19 cellular contexts compared by ENCODE assay signal in the genomic region with DNA sequence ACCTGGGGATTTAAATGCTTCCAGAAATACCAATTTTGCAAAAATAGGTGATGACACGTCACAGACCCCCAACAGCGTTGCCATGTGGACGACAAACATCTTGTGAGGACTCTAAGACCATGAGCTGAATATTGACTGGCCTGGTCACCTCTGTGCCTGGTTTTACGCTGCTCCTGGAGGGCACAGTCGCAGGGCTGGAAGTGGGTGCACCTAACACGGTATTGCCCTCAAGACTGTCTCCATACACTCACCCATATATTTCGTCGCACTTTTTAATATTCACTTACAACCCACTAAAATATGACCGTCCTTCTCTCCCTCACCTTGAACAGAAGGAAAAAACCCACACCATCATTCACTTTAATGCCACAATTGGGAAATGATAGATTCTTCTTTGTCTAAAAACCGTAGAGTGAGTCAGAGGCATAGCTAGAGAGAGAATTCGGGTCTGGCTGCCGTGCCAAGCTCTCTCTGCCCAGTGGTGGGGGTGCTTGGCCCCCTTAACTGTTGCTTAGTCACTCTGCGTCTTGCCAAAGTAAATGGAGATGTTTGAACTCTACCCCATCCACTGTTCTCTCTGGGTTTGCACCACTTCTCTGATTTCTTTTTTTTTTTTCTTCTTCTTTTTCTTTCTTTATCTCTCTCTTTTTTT. TPM values are rescaled to one million over a fixed set of nuclear protein-coding genes. Genes with fewer than 3 reads are reported as not detected.
DNase-seq lines count a peak whose midpoint lies in the region; ATAC-seq and TF ChIP-seq lines count a peak whose summit lies in the region.
"Had no signal": no experiment of that assay in that cellular context is flagged by ENCODE, and none has a peak within 500 bp of the region (broad histone marks: within the 10 kb centered on the region; RNA-seq: fewer than 3 reads in every experiment).

No MANE protein-coding gene starts in this region.

- DNase-seq in AG04449 (ENCODE audit: low read depth, low spot score) (peak; percentile 51), HCEC 1CT (peak; percentile 53), adipocyte (ENCODE audit: low read depth) (peak; percentile 57), glomerular visceral epithelial cell (ENCODE audit: extremely low spot score) (peak; percentile 52), WTC11 (ENCODE audit: low spot score) (no peak), DMS153 treated with DMSO at 0.1 percent for 48 hours (lab: John Stamatoyannopoulos, UW; ENCODE audit: unreplicated experiment) (no peak)
- DNase-seq in activated T-helper 2 cell treated with anti-CD3 and anti-CD28 coated beads, Interferon-gamma antibody, Interleukin-2, Interleukin-4, amounts not matched to agents 10 μg/mL and 5 μg/mL and 100 μg/mL, durations not matched to agents 14 hours and 24 hours and 36 hours (ENCODE audit: low spot score) = no peak
- DNase-seq: activated CD4-positive, CD25-positive, alpha-beta regulatory T cell; activated CD8-positive, alpha-beta memory T cell treated with anti-CD3 and anti-CD28 coated beads, Interleukin-2, amount 50 U/mL, for 4 hours; activated naive CD8-positive, alpha-beta T cell treated with anti-CD3 and anti-CD28 coated beads, Interleukin-2, amount 10 ng/mL, durations not matched to agents 7 days and 5 days; dorsolateral prefrontal cortex; NCI-H187; NCI-H69; stimulated activated CD4-positive, alpha-beta T cell treated with anti-CD3 and anti-CD28 coated beads, Interleukin-1b, Interleukin-23, amount 100 ng/mL, for 48 hours; uterus had no signal

- peaks cover 23% of the 10 kb centered on the region for H3K4me1 ChIP-seq in adipocyte (ENCODE audit: control insufficient read depth, insufficient read depth, low read length)
- H3K4me1 ChIP-seq: parathyroid adenoma, uterus had no signal

- no peaks in the 10 kb centered on the region for H3K9me3 Mint-ChIP-seq in activated T-helper 2 cell treated with anti-CD3 and anti-CD28 coated beads, Interferon-gamma antibody, Interleukin-2, Interleukin-4, amounts not matched to agents 10 μg/mL and 5 μg/mL and 100 μg/mL, durations not matched to agents 14 hours and 24 hours and 36 hours
- H3K9me3 Mint-ChIP-seq in WTC11 = peaks cover 14% of the 10 kb centered on the region
- H3K9me3 Mint-ChIP-seq: mesothelial cell of epicardium had no signal

- H3K4me3 Mint-ChIP-seq in activated T-helper 2 cell treated with anti-CD3 and anti-CD28 coated beads, Interferon-gamma antibody, Interleukin-2, Interleukin-4, amounts not matched to agents 10 μg/mL and 5 μg/mL and 100 μg/mL, durations not matched to agents 14 hours and 24 hours and 36 hours (ENCODE audit: low read depth) = no peak overlapping the region
- no peak overlapping the region for H3K4me3 Mint-ChIP-seq in WTC11
- H3K4me3 Mint-ChIP-seq: activated naive CD8-positive, alpha-beta T cell treated with anti-CD3 and anti-CD28 coated beads, Interleukin-2, amount 10 ng/mL, durations not matched to agents 7 days and 5 days; mesothelial cell of epicardium had no signal

- peaks cover 3% of the 10 kb centered on the region for H3K4me1 Mint-ChIP-seq in activated T-helper 2 cell treated with anti-CD3 and anti-CD28 coated beads, Interferon-gamma antibody, Interleukin-2, Interleukin-4, amounts not matched to agents 10 μg/mL and 5 μg/mL and 100 μg/mL, durations not matched to agents 14 hours and 24 hours and 36 hours (ENCODE audit: low read depth)
- 0 out of 2 replicates have a peak, but pooled peaks cover 5% of the 10 kb centered on the region for H3K4me1 Mint-ChIP-seq in WTC11
- H3K4me1 Mint-ChIP-seq: activated naive CD8-positive, alpha-beta T cell treated with anti-CD3 and anti-CD28 coated beads, Interleukin-2, amount 10 ng/mL, durations not matched to agents 7 days and 5 days; mesothelial cell of epicardium had no signal

- intact Hi-C loops in activated T-helper 2 cell treated with anti-CD3 and anti-CD28 coated beads, Interferon-gamma antibody, Interleukin-2, Interleukin-4, amounts not matched to agents 10 μg/mL and 5 μg/mL and 100 μg/mL, durations not matched to agents 14 hours and 24 hours and 36 hours (cut with micrococcal nuclease) = no loop called here

- TF ChIP-seq CTCF in AG04449 (IDR thresholded peaks at IDR 0.05; ENCODE audit: insufficient read depth, low read length, missing control alignments) (no peak), WTC11 (IDR thresholded peaks at IDR 0.05) (no peak)

- no peak for ATAC-seq in HG03280 (IDR thresholded peaks at IDR 0.05; ENCODE audit: unreplicated experiment)
- ATAC-seq in WTC11 = no peak

- H3K4me3 ChIP-seq in AG04449 (ENCODE audit: low read depth, low read length) (no peak overlapping the region), adipocyte (ENCODE audit: low read length) (no peak overlapping the region)
- H3K4me3 ChIP-seq: dorsolateral prefrontal cortex, uterus had no signal

- H3K27me3 Mint-ChIP-seq in activated T-helper 2 cell treated with anti-CD3 and anti-CD28 coated beads, Interferon-gamma antibody, Interleukin-2, Interleukin-4, amounts not matched to agents 10 μg/mL and 5 μg/mL and 100 μg/mL, durations not matched to agents 14 hours and 24 hours and 36 hours (ENCODE audit: low read depth) = peaks cover 10% of the 10 kb centered on the region
- no peaks in the 10 kb centered on the region for H3K27me3 Mint-ChIP-seq in WTC11 (ENCODE audit: low read depth)

- H3K36me3 Mint-ChIP-seq in activated T-helper 2 cell treated with anti-CD3 and anti-CD28 coated beads, Interferon-gamma antibody, Interleukin-2, Interleukin-4, amounts not matched to agents 10 μg/mL and 5 μg/mL and 100 μg/mL, durations not matched to agents 14 hours and 24 hours and 36 hours (ENCODE audit: low read depth) = no peaks in the 10 kb centered on the region
- H3K36me3 Mint-ChIP-seq in WTC11 = no peaks in the 10 kb centered on the region
- H3K36me3 Mint-ChIP-seq: activated naive CD8-positive, alpha-beta T cell treated with anti-CD3 and anti-CD28 coated beads, Interleukin-2, amount 10 ng/mL, durations not matched to agents 7 days and 5 days; mesothelial cell of epicardium had no signal

- no peaks in the 10 kb centered on the region for H3K27me3 ChIP-seq in adipocyte (replicated peaks; ENCODE audit: control insufficient read depth, insufficient read depth, low read length)
- H3K27me3 ChIP-seq: uterus had no signal

- CTCF ChIA-PET in AG04449 (lab: Yijun Ruan, JAX) (interaction anchor here (0.8 to 1.0 kb wide), 2 partner anchors 10 to 85 kb away, joined by 3 to 4 read pairs; no protein-coding TSS in a partner anchor), WTC11 (lab: Charles Lee) (interaction anchor here (0.6 to 1.2 kb wide), 3 partner anchors 85 to 138 kb away, joined by 3 to 6 read pairs (median 4); no protein-coding TSS in a partner anchor)

- POLR2A ChIA-PET in AG04449 (lab: Yijun Ruan, JAX) (interaction anchor here (0.6 kb wide), 1 partner anchor 93 kb away, joined by 3 read pairs; no protein-coding TSS in a partner anchor), WTC11 (lab: Charles Lee) (interaction anchor here (0.6 to 1.0 kb wide), 2 partner anchors 12 to 403 kb away, joined by 4 to 8 read pairs; no protein-coding TSS in a partner anchor)

- no peaks in the 10 kb centered on the region for H3K9me3 ChIP-seq in adipocyte (ENCODE audit: control insufficient read depth, low read length)
- H3K9me3 ChIP-seq: uterus had no signal

- no peak overlapping the region for H3K27ac Mint-ChIP-seq in activated T-helper 2 cell treated with anti-CD3 and anti-CD28 coated beads, Interferon-gamma antibody, Interleukin-2, Interleukin-4, amounts not matched to agents 10 μg/mL and 5 μg/mL and 100 μg/mL, durations not matched to agents 14 hours and 24 hours and 36 hours
- H3K27ac Mint-ChIP-seq in WTC11 = no peak overlapping the region
- H3K27ac Mint-ChIP-seq: activated naive CD8-positive, alpha-beta T cell treated with anti-CD3 and anti-CD28 coated beads, Interleukin-2, amount 10 ng/mL, durations not matched to agents 7 days and 5 days; mesothelial cell of epicardium had no signal

- H3K36me3 ChIP-seq in adipocyte (ENCODE audit: control insufficient read depth, insufficient read depth, low read length, severe bottlenecking) = no peaks in the 10 kb centered on the region
- H3K36me3 ChIP-seq: uterus had no signal

- peak overlapping the region; percentile 33 for H3K9ac ChIP-seq in adipocyte (ENCODE audit: low read length)
- H3K9ac ChIP-seq: parathyroid adenoma had no signal

TF ChIP-seq in WTC11, 78 proteins besides CTCF, POLR2A, EP300 and RAD21 (continues in another document):
- TF ChIP-seq TP53 (CRISPR knock-in tag; IDR thresholded peaks at IDR 0.05) = no peak
- TF ChIP-seq, protein P1, sequence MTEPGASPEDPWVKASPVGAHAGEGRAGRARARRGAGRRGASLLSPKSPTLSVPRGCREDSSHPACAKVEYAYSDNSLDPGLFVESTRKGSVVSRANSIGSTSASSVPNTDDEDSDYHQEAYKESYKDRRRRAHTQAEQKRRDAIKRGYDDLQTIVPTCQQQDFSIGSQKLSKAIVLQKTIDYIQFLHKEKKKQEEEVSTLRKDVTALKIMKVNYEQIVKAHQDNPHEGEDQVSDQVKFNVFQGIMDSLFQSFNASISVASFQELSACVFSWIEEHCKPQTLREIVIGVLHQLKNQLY (CRISPR knock-in tag; IDR thresholded peaks at IDR 0.05) = no peak
- TF ChIP-seq CBFB (CRISPR knock-in tag; IDR thresholded peaks at IDR 0.05; ENCODE audit: low read depth) = no peak
- no peak for TF ChIP-seq ZNF671 (CRISPR knock-in tag; IDR thresholded peaks at IDR 0.05)
- TF ChIP-seq JUN (CRISPR knock-in tag; IDR thresholded peaks at IDR 0.05) = no peak
- no peak for TF ChIP-seq MXD4 (CRISPR knock-in tag; IDR thresholded peaks at IDR 0.05; ENCODE audit: borderline replicate concordance)
- TF ChIP-seq ZBTB21 (CRISPR knock-in tag; IDR thresholded peaks at IDR 0.05; ENCODE audit: borderline replicate concordance) = no peak
- TF ChIP-seq, protein P2, sequence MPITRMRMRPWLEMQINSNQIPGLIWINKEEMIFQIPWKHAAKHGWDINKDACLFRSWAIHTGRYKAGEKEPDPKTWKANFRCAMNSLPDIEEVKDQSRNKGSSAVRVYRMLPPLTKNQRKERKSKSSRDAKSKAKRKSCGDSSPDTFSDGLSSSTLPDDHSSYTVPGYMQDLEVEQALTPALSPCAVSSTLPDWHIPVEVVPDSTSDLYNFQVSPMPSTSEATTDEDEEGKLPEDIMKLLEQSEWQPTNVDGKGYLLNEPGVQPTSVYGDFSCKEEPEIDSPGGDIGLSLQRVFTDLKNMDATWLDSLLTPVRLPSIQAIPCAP (CRISPR knock-in tag; IDR thresholded peaks at IDR 0.05) = no peak

RNA-seq across cellular contexts. Expression of a gene that starts 40.8 kb away (rescaled TPM):
- total RNA-seq in activated T-helper 2 cell treated with anti-CD3 and anti-CD28 coated beads, Interferon-gamma antibody, Interleukin-2, Interleukin-4, amounts not matched to agents 10 μg/mL and 5 μg/mL and 100 μg/mL, durations not matched to agents 14 hours and 24 hours and 36 hours = not detected in 2 replicates
- not detected in 3 replicates for total RNA-seq in WTC11 (2021)
- total RNA-seq: frontal cortex, mesothelial cell of epicardium, uterus had no signal

RNA-seq across cellular contexts. Expression of a gene that starts 47.0 kb away (rescaled TPM):
- total RNA-seq in activated T-helper 2 cell treated with anti-CD3 and anti-CD28 coated beads, Interferon-gamma antibody, Interleukin-2, Interleukin-4, amounts not matched to agents 10 μg/mL and 5 μg/mL and 100 μg/mL, durations not matched to agents 14 hours and 24 hours and 36 hours = 112 and 115 TPM in 2 replicates
- total RNA-seq in WTC11 (2021) = 0.11 to 0.14 TPM in 2 of 3 replicates, not detected in the other
- total RNA-seq: frontal cortex, uterus had no signal

Comparison
In these comparisons a context has a peak if more than half of its experiments do, and no peak if none do; other contexts are left out.
1. DNase-seq: peak in AG04449 (single experiment), HCEC 1CT (single experiment), adipocyte (single experiment) and glomerular visceral epithelial cell (single experiment); none in activated T-helper 2 cell treated with anti-CD3 and anti-CD28 coated beads, Interferon-gamma antibody, Interleukin-2, Interleukin-4, amounts not matched to agents 10 μg/mL and 5 μg/mL and 100 μg/mL, durations not matched to agents 14 hours and 24 hours and 36 hours (single experiment), WTC11 (single experiment) and DMS153 treated with DMSO at 0.1 percent for 48 hours (single experiment).
2. RNA of a gene that starts 47.0 kb away (total RNA-seq): 112 to 115 TPM in activated T-helper 2 cell treated with anti-CD3 and anti-CD28 coated beads, Interferon-gamma antibody, Interleukin-2, Interleukin-4, amounts not matched to agents 10 μg/mL and 5 μg/mL and 100 μg/mL, durations not matched to agents 14 hours and 24 hours and 36 hours; 0.11 to 0.14 TPM in WTC11; every median in the first group is over 10 times any median in the second.